Comparison of ENCODE assay signal across 21 cellular contexts in genomic region chr17:50165466-50165865, GRCh38. TPM values are rescaled to one million over a fixed set of nuclear protein-coding genes. Genes with fewer than 3 reads are reported as not detected.
DNase-seq lines count a peak whose midpoint lies in the region; ATAC-seq and TF ChIP-seq lines count a peak whose summit lies in the region.
"Had no signal": no experiment of that assay in that cellular context is flagged by ENCODE, and none has a peak within 500 bp of the region (broad histone marks: within the 10 kb centered on the region; RNA-seq: fewer than 3 reads in every experiment).

No MANE protein-coding gene starts in this region.

- 72 to 84% methylated on average over 3 of the region's 3 CpGs for WGBS in esophagus, 2 donors

- no peaks in the 10 kb centered on the region for H3K9me3 Mint-ChIP-seq in activated T-cell treated with anti-CD3 and anti-CD28 coated beads, Interleukin-2, amount 50 U/mL, for 24 hours
- H3K9me3 Mint-ChIP-seq in activated T-cell treated with anti-CD3 and anti-CD28 coated beads, Interleukin-2, amount 50 U/mL, for 4 hours, result no peaks in the 10 kb centered on the region
- no peaks in the 10 kb centered on the region for H3K9me3 Mint-ChIP-seq in nephron
- H3K9me3 Mint-ChIP-seq: type B pancreatic cell had no signal

- H3K27me3 Mint-ChIP-seq in activated T-cell treated with anti-CD3 and anti-CD28 coated beads, Interleukin-2, amount 50 U/mL, for 24 hours, result no peaks in the 10 kb centered on the region
- H3K27me3 Mint-ChIP-seq in activated T-cell treated with anti-CD3 and anti-CD28 coated beads, Interleukin-2, amount 50 U/mL, for 4 hours (ENCODE audit: low read depth), result no peaks in the 10 kb centered on the region
- H3K27me3 Mint-ChIP-seq in nephron (ENCODE audit: low read depth), result no peaks in the 10 kb centered on the region

- H3K36me3 ChIP-seq in esophagus (ENCODE audit: control insufficient read depth in 2 of 2, insufficient read depth in 2 of 2, low read length in 1 of 2) (no peaks in the 10 kb centered on the region), stomach smooth muscle (ENCODE audit: control insufficient read depth in 2 of 2, insufficient read depth in 2 of 2, low read length in 2 of 2) (peaks cover 0 to 4% of the 10 kb centered on the region in 2 donors)
- H3K36me3 ChIP-seq: colonic mucosa had no signal

- H3K4me1 ChIP-seq in esophagus (ENCODE audit: control insufficient read depth in 2 of 2, insufficient read depth in 2 of 2, low read length in 1 of 2), result peaks cover 5 to 6% of the 10 kb centered on the region in 2 donors
- H3K4me1 ChIP-seq in stomach smooth muscle (ENCODE audit: control insufficient read depth, insufficient read depth, low read length), result peaks cover 63% of the 10 kb centered on the region

- H3K27ac ChIP-seq in esophagus (ENCODE audit: low read depth in 2 of 2, low read length in 1 of 2) (peak overlapping the region; percentile 65 to 70), stomach smooth muscle (ENCODE audit: low read length) (peak overlapping the region; percentile 90)
- H3K27ac ChIP-seq: colonic mucosa, GM23248 had no signal

- TF ChIP-seq CTCF in nephron (IDR thresholded peaks at IDR 0.05; ENCODE audit: unreplicated experiment in 3 of 3), result no peak

- no peak for ATAC-seq in activated T-cell treated with anti-CD3 and anti-CD28 coated beads, Interleukin-2, amount 50 U/mL, for 4 hours
- ATAC-seq: esophagus mucosa had no signal

- no peak overlapping the region for H3K4me3 ChIP-seq in esophagus (ENCODE audit: low read depth in 1 of 2, low read length in 2 of 2)
- H3K4me3 ChIP-seq in stomach smooth muscle (ENCODE audit: low read length in 2 of 2), result peak overlapping the region in 1 of 2 donors; percentile 76
- H3K4me3 ChIP-seq: colonic mucosa, GM23248 had no signal

- H3K36me3 Mint-ChIP-seq in activated T-cell treated with anti-CD3 and anti-CD28 coated beads, Interleukin-2, amount 50 U/mL, for 24 hours (ENCODE audit: low read depth), result no peaks in the 10 kb centered on the region
- no peaks in the 10 kb centered on the region for H3K36me3 Mint-ChIP-seq in activated T-cell treated with anti-CD3 and anti-CD28 coated beads, Interleukin-2, amount 50 U/mL, for 4 hours (ENCODE audit: insufficient read depth)
- no peaks in the 10 kb centered on the region for H3K36me3 Mint-ChIP-seq in nephron (ENCODE audit: low read depth)
- H3K36me3 Mint-ChIP-seq: type B pancreatic cell had no signal

- DNase-seq in activated T-cell treated with anti-CD3 and anti-CD28 coated beads, Interleukin-2, amount 50 U/mL, for 24 hours, result no peak
- DNase-seq in activated T-cell treated with anti-CD3 and anti-CD28 coated beads, Interleukin-2, amount 50 U/mL, for 4 hours, result no peak
- DNase-seq in dermis blood vessel endothelial cell (no peak), NCI-H526 (lab: John Stamatoyannopoulos, UW) (no peak), NCI-H1105 (lab: John Stamatoyannopoulos, UW) (no peak)
- DNase-seq: activated CD4-positive, alpha-beta T cell treated with anti-CD3 and anti-CD28 coated beads, Interleukin-2, amount 10 ng/mL, durations not matched to agents 7 days and 5 days; colonic mucosa; DMS79; GM23248; head of caudate nucleus; NCI-H146; SHP77; stimulated activated CD4-positive, alpha-beta T cell treated with anti-CD3 and anti-CD28 coated beads, Interleukin-2, amount 100 ng/mL, for 24 hours; T-helper 9 cell had no signal

- H3K27me3 ChIP-seq in esophagus (ENCODE audit: control insufficient read depth in 1 of 2, insufficient read depth in 2 of 2, low read length in 2 of 2) (no peaks in the 10 kb centered on the region), stomach smooth muscle (ENCODE audit: control insufficient read depth in 1 of 2, insufficient read depth in 2 of 2, low read length in 2 of 2) (no peaks in the 10 kb centered on the region)
- H3K27me3 ChIP-seq: colonic mucosa had no signal

- peak overlapping the region; percentile 26 for H3K27ac Mint-ChIP-seq in activated T-cell treated with anti-CD3 and anti-CD28 coated beads, Interleukin-2, amount 50 U/mL, for 24 hours
- peak overlapping the region; percentile 79 to 95 (median 88) for H3K27ac Mint-ChIP-seq in nephron
- H3K27ac Mint-ChIP-seq: activated CD4-positive, alpha-beta T cell treated with anti-CD3 and anti-CD28 coated beads, Interleukin-2, amount 10 ng/mL, durations not matched to agents 7 days and 5 days; type B pancreatic cell had no signal

- H3K9me3 ChIP-seq in esophagus (ENCODE audit: control insufficient read depth in 2 of 2, insufficient read depth in 1 of 2, low read depth in 1 of 2, low read length in 1 of 2), result no peaks in the 10 kb centered on the region
- no peaks in the 10 kb centered on the region for H3K9me3 ChIP-seq in stomach smooth muscle (ENCODE audit: control insufficient read depth in 2 of 2, low read length in 2 of 2)
- H3K9me3 ChIP-seq: colonic mucosa had no signal

- H3K9ac ChIP-seq in stomach smooth muscle (ENCODE audit: low read length in 2 of 2), result peak overlapping the region; percentile 53 to 84
- H3K9ac ChIP-seq: GM23248 had no signal

- H3K4me1 Mint-ChIP-seq in activated T-cell treated with anti-CD3 and anti-CD28 coated beads, Interleukin-2, amount 50 U/mL, for 24 hours (ENCODE audit: low read depth), result peaks cover 39% of the 10 kb centered on the region
- H3K4me1 Mint-ChIP-seq in activated T-cell treated with anti-CD3 and anti-CD28 coated beads, Interleukin-2, amount 50 U/mL, for 4 hours (ENCODE audit: low read depth), result peaks cover 38% of the 10 kb centered on the region
- peaks cover 46% of the 10 kb centered on the region for H3K4me1 Mint-ChIP-seq in nephron

- no peak overlapping the region for H3K4me3 Mint-ChIP-seq in activated T-cell treated with anti-CD3 and anti-CD28 coated beads, Interleukin-2, amount 50 U/mL, for 24 hours
- no peak overlapping the region for H3K4me3 Mint-ChIP-seq in activated T-cell treated with anti-CD3 and anti-CD28 coated beads, Interleukin-2, amount 50 U/mL, for 4 hours
- H3K4me3 Mint-ChIP-seq in nephron, result peak overlapping the region; percentile 29 to 92 (median 87)
- H3K4me3 Mint-ChIP-seq: activated CD4-positive, alpha-beta T cell treated with anti-CD3 and anti-CD28 coated beads, Interleukin-2, amount 10 ng/mL, durations not matched to agents 7 days and 5 days; type B pancreatic cell had no signal

RNA-seq across cellular contexts. Expression of gene SGCA, which starts 0.3 kb away (rescaled TPM):
- total RNA-seq in activated T-cell treated with anti-CD3 and anti-CD28 coated beads, Interleukin-2, amount 50 U/mL, for 4 hours, result not detected
- 1 to 10 TPM; 7.1 to 10.0 TPM for polyA plus RNA-seq in esophagus
- total RNA-seq in dermis blood vessel endothelial cell, result not detected in 2 replicates
- total RNA-seq: A673; activated CD4-positive, alpha-beta T cell treated with anti-CD3 and anti-CD28 coated beads, Interleukin-2, amount 10 ng/mL, durations not matched to agents 7 days and 5 days; GM23248; renal cortical epithelial cell had no signal

RNA-seq across cellular contexts. Expression of gene PPP1R9B, which starts 15.0 kb away (rescaled TPM):
- 10 to 100 TPM; 70.2 to 82.2 (median 76.6) TPM for total RNA-seq in activated T-cell treated with anti-CD3 and anti-CD28 coated beads, Interleukin-2, amount 50 U/mL, for 4 hours
- 10 to 100 TPM; 15.4 to 31.3 TPM for polyA plus RNA-seq in esophagus
- 35.2 and 45.8 TPM in 2 replicates for total RNA-seq in dermis blood vessel endothelial cell

RNA-seq across cellular contexts. Expression of gene SAMD14, which starts 35.5 kb away (rescaled TPM):
- total RNA-seq in activated T-cell treated with anti-CD3 and anti-CD28 coated beads, Interleukin-2, amount 50 U/mL, for 4 hours, result under 1 TPM; 0.47 to 0.78 (median 0.52) TPM
- under 1 TPM; 0.37 to 0.44 TPM for polyA plus RNA-seq in esophagus
- total RNA-seq in dermis blood vessel endothelial cell, result 5.1 and 5.8 TPM in 2 replicates

RNA-seq across cellular contexts. Expression of gene COL1A1, which starts 36.0 kb away (rescaled TPM):
- 1 to 10 TPM; 1.6 to 3.2 (median 2.8) TPM for total RNA-seq in activated T-cell treated with anti-CD3 and anti-CD28 coated beads, Interleukin-2, amount 50 U/mL, for 4 hours
- 10 to 100 TPM; 11.8 to 12.8 TPM for polyA plus RNA-seq in esophagus
- 4.2 and 12.6 TPM in 2 replicates for total RNA-seq in dermis blood vessel endothelial cell

Comparison
In these comparisons a context has a peak if more than half of its experiments do, and no peak if none do; other contexts are left out.
1. H3K4me3 Mint-ChIP-seq: peak in nephron (3 of 3); none in activated T-cell treated with anti-CD3 and anti-CD28 coated beads, Interleukin-2, amount 50 U/mL, for 24 hours (single experiment) and activated T-cell treated with anti-CD3 and anti-CD28 coated beads, Interleukin-2, amount 50 U/mL, for 4 hours (single experiment).